7 cellular contexts compared by ENCODE assay signal in the genomic region with DNA sequence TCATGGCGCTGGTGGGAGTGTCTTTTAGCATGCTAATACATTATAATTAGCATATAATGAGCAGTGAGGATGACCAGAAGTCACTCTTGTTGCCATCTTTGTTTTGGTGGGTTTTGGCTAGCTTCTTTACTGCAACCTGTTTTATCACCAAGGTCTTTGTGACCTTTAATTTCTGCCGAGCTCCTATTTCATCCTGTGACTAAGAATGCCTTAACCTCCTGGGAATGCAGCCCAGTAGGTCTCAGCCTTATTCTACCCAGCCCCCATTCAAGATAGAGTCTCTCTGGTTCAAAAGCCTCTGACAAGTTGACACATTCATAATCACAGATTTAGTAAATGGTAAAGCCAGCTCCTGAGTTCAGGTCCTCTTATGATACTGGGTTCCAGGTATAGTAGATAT.
DNase-seq lines count a peak whose midpoint lies in the region; TF ChIP-seq lines count a peak whose summit lies in the region.
"Not testable (repeated sequence)": the region's sequence is repeated elsewhere in the genome, so short reads cannot be mapped to it uniquely, and the experiment has no call there.

No MANE protein-coding gene starts in this region.

- H2BK120ac ChIP-seq in neuronal stem cell (ENCODE audit: low read depth, low read length) = not testable (repeated sequence)

- H3K23ac ChIP-seq in neuronal stem cell (ENCODE audit: low read depth, low read length, poor library complexity) = not testable (repeated sequence)

- not testable (repeated sequence) for H3K4ac ChIP-seq in neuronal stem cell (ENCODE audit: low read length)

- H2BK5ac ChIP-seq in neuronal stem cell (ENCODE audit: low read length) = not testable (repeated sequence)

- not testable (repeated sequence) for H3K36me3 ChIP-seq in neuronal stem cell (replicated peaks in 1 of 2; ENCODE audit: control insufficient read depth in 2 of 2, insufficient read depth in 2 of 2, low read length in 2 of 2)

- H2AFZ ChIP-seq in neuronal stem cell (ENCODE audit: low read length) = peak overlapping the region; percentile 1

- not testable (repeated sequence) for H3K9me3 ChIP-seq in neuronal stem cell (replicated peaks in 1 of 2; ENCODE audit: control insufficient read depth in 2 of 2, insufficient read depth in 1 of 2, low read depth in 1 of 2, low read length in 2 of 2)

- H4K8ac ChIP-seq in neuronal stem cell (ENCODE audit: low read depth, low read length) = not testable (repeated sequence)

- not testable (repeated sequence) for H3K9ac ChIP-seq in neuronal stem cell (ENCODE audit: low read depth, low read length, poor library complexity)

- H3K4me2 ChIP-seq in neuronal stem cell (ENCODE audit: insufficient read depth, low read length, poor library complexity, severe bottlenecking) = not testable (repeated sequence)

- not testable (repeated sequence) for H3K4me3 ChIP-seq in epithelial cell of esophagus (ENCODE audit: low read length); neuronal stem cell (ENCODE audit: low read length in 2 of 2)

- H3K14ac ChIP-seq in neuronal stem cell (ENCODE audit: low read length) = not testable (repeated sequence)

- not testable (repeated sequence) for H3K27me3 ChIP-seq in neuronal stem cell (ENCODE audit: control insufficient read depth in 3 of 3, insufficient read depth in 3 of 3, low read depth in 1 of 3, low read length in 3 of 3)

- H2BK12ac ChIP-seq in neuronal stem cell (ENCODE audit: low read length) = not testable (repeated sequence)

- not testable (repeated sequence) for H4K91ac ChIP-seq in neuronal stem cell (ENCODE audit: low read depth, low read length, poor library complexity)

- not testable (repeated sequence) for TF ChIP-seq CTCF in epithelial cell of esophagus (IDR thresholded peaks at IDR 0.05; ENCODE audit: insufficient read depth, low read depth, low read length, missing control alignments)

- not testable (repeated sequence) for H3K27ac ChIP-seq in neuronal stem cell (replicated peaks; ENCODE audit: low read length)

- DNase-seq in ELF-1 (ENCODE audit: low read depth, low spot score) (peak; percentile 10), HT1080 (ENCODE audit: low read depth) (peak; percentile 66), NCI-H226 (peak; percentile 18), amniotic epithelial cell (ENCODE audit: low read depth) (peak; percentile 12), epithelial cell of esophagus (ENCODE audit: low read depth) (peak; percentile 70), islet precursor cell (peak; percentile 48)
- DNase-seq in neuronal stem cell (ENCODE audit: low spot score) = not testable (repeated sequence)

- WGBS in neuronal stem cell (ENCODE audit: extremely low coverage in 2 of 2, insufficient read length in 2 of 2, insufficient replicate concordance in 1 of 2), 2 donors = no CpG with 5 or more reads among the region's 2 CpGs

- not testable (repeated sequence) for H3K79me1 ChIP-seq in neuronal stem cell (ENCODE audit: low read depth, low read length)

- H3K18ac ChIP-seq in neuronal stem cell (ENCODE audit: low read length) = not testable (repeated sequence)

- not testable (repeated sequence) for H2AK5ac ChIP-seq in neuronal stem cell (ENCODE audit: low read depth, low read length)

- H3K4me1 ChIP-seq in neuronal stem cell (ENCODE audit: control insufficient read depth in 2 of 2, insufficient read depth in 1 of 2, low read depth in 1 of 2, low read length in 2 of 2) = not testable (repeated sequence)

- H2BK15ac ChIP-seq in neuronal stem cell (ENCODE audit: low read length) = not testable (repeated sequence)
